In the genomic region with DNA sequence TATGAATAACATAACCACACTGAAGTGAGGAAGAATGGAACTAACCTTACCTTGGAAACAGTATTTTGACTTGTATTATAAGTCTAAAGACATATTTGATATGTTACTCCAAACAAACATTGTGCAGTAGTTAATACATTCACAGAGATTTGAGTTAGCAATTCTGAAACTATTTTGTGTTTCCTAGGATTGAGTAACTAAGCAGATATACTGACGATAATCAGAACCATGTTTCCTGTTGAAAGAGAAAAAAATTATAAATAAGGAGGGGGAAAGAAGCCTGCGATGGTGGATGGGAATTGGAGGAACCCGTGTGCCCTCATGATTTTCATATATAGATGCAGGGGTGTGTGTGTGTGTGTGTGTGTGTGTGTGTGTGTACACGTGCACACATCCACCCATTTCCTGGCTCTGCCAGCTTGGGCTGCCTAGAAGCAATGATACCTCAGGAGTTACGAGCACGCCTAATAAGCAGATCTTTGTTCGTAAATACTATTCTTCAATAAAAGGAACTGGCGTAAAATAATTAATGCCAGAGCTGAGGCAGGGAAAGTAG, we compare ENCODE assay signal across 16 cellular contexts. TPM values are rescaled to one million over a fixed set of nuclear protein-coding genes. Genes with fewer than 3 reads are reported as not detected.
DNase-seq lines count a peak whose midpoint lies in the region; ATAC-seq and TF ChIP-seq lines count a peak whose summit lies in the region.
"Had no signal": no experiment of that assay in that cellular context is flagged by ENCODE, and none has a peak within 500 bp of the region (broad histone marks: within the 10 kb centered on the region; RNA-seq: fewer than 3 reads in every experiment).

No MANE protein-coding gene starts in this region.

- no peaks in the 10 kb centered on the region for H3K27me3 Mint-ChIP-seq in activated T-cell treated with anti-CD3 and anti-CD28 coated beads, Interleukin-2, amount 50 U/mL, for 24 hours
- no peaks in the 10 kb centered on the region for H3K27me3 Mint-ChIP-seq in T-helper 17 cell
- H3K27me3 Mint-ChIP-seq in stimulated activated memory B cell treated with anti-CD40 and anti-IgM and Interleukin-4, amounts not matched to agents 10 μg/mL and 1 μg/mL and 100 μg/mL, for 72 hours, result no peaks in the 10 kb centered on the region

- no peak overlapping the region for H3K27ac ChIP-seq in colonic mucosa
- H3K27ac ChIP-seq: body of pancreas, neural progenitor cell, RWPE1 had no signal

- peaks cover 94% of the 10 kb centered on the region for H3K36me3 Mint-ChIP-seq in activated T-cell treated with anti-CD3 and anti-CD28 coated beads, Interleukin-2, amount 50 U/mL, for 24 hours (ENCODE audit: low read depth)
- peaks cover 5% of the 10 kb centered on the region for H3K36me3 Mint-ChIP-seq in T-helper 17 cell (ENCODE audit: low read depth)
- peaks cover 27% of the 10 kb centered on the region for H3K36me3 Mint-ChIP-seq in stimulated activated memory B cell treated with anti-CD40 and anti-IgM and Interleukin-4, amounts not matched to agents 10 μg/mL and 1 μg/mL and 100 μg/mL, for 72 hours

- no peaks in the 10 kb centered on the region for H3K27me3 ChIP-seq in colonic mucosa
- H3K27me3 ChIP-seq: body of pancreas, left lung, neural progenitor cell, thyroid gland had no signal

- peak overlapping the region; percentile 71 for H3K4me3 Mint-ChIP-seq in activated T-cell treated with anti-CD3 and anti-CD28 coated beads, Interleukin-2, amount 50 U/mL, for 24 hours
- peak overlapping the region; percentile 77 for H3K4me3 Mint-ChIP-seq in T-helper 17 cell
- H3K4me3 Mint-ChIP-seq in stimulated activated memory B cell treated with anti-CD40 and anti-IgM and Interleukin-4, amounts not matched to agents 10 μg/mL and 1 μg/mL and 100 μg/mL, for 72 hours, result peak overlapping the region; percentile 15
- H3K4me3 Mint-ChIP-seq: neural progenitor cell had no signal

- no peak for DNase-seq in activated T-cell treated with anti-CD3 and anti-CD28 coated beads, Interleukin-2, amount 50 U/mL, for 24 hours
- no peak for DNase-seq in activated T-cell treated with anti-CD3 and anti-CD28 coated beads, Interleukin-2, amount 50 U/mL, for 1 hour
- DNase-seq in T-helper 17 cell (no peak), fibroblast of gingiva (ENCODE audit: low read depth) (peak; percentile 77), NCI-H128 (lab: John Stamatoyannopoulos, UW; ENCODE audit: unreplicated experiment) (no peak), NCI-H1694 treated with DMSO at 0.1 percent for 48 hours (lab: John Stamatoyannopoulos, UW) (no peak), colonic mucosa (no peak)
- DNase-seq: body of pancreas, DMS153, left lung, NCI-H1436, NCI-H524 treated with DMSO at 0.1 percent for 48 hours, thyroid gland had no signal

- H3K9me3 ChIP-seq in T-helper 17 cell (ENCODE audit: control insufficient read depth, low read length, poor library complexity, severe bottlenecking), result no peaks in the 10 kb centered on the region
- H3K9me3 ChIP-seq in colonic mucosa, result no peaks in the 10 kb centered on the region
- H3K9me3 ChIP-seq: body of pancreas, left lung, thyroid gland had no signal

- ATAC-seq in T-helper 17 cell, result peak; percentile 31
- no peak for ATAC-seq in stimulated activated memory B cell treated with anti-CD40 and anti-IgM and Interleukin-4, amounts not matched to agents 10 μg/mL and 1 μg/mL and 100 μg/mL, for 72 hours
- ATAC-seq: body of pancreas, left lung had no signal

- intact Hi-C loops in colonic mucosa (cut with DNase I), result no loop called here

- no peak overlapping the region for H3K4me3 ChIP-seq in colonic mucosa
- H3K4me3 ChIP-seq: body of pancreas, left lung, neural progenitor cell, thyroid gland had no signal

- H3K36me3 ChIP-seq in colonic mucosa, result no peaks in the 10 kb centered on the region

- H3K4me1 ChIP-seq in colonic mucosa, result no peaks in the 10 kb centered on the region
- H3K4me1 ChIP-seq: neural progenitor cell had no signal

- H3K9ac ChIP-seq in colonic mucosa (ENCODE audit: low read depth in 2 of 2, low read length in 2 of 2), result no peak overlapping the region
- H3K9ac ChIP-seq: neural progenitor cell had no signal

- no peak for TF ChIP-seq CTCF in colonic mucosa (IDR thresholded peaks at IDR 0.05)

- H3K4me1 Mint-ChIP-seq in activated T-cell treated with anti-CD3 and anti-CD28 coated beads, Interleukin-2, amount 50 U/mL, for 24 hours (ENCODE audit: low read depth), result peaks cover 87% of the 10 kb centered on the region
- peaks cover 47% of the 10 kb centered on the region for H3K4me1 Mint-ChIP-seq in T-helper 17 cell
- peaks cover 44% of the 10 kb centered on the region for H3K4me1 Mint-ChIP-seq in stimulated activated memory B cell treated with anti-CD40 and anti-IgM and Interleukin-4, amounts not matched to agents 10 μg/mL and 1 μg/mL and 100 μg/mL, for 72 hours

- H3K27ac Mint-ChIP-seq in activated T-cell treated with anti-CD3 and anti-CD28 coated beads, Interleukin-2, amount 50 U/mL, for 24 hours, result peak overlapping the region; percentile 97
- H3K27ac Mint-ChIP-seq in T-helper 17 cell, result peak overlapping the region; percentile 99
- H3K27ac Mint-ChIP-seq in stimulated activated memory B cell treated with anti-CD40 and anti-IgM and Interleukin-4, amounts not matched to agents 10 μg/mL and 1 μg/mL and 100 μg/mL, for 72 hours, result peak overlapping the region; percentile 91
- H3K27ac Mint-ChIP-seq: neural progenitor cell had no signal

- H3K9me3 Mint-ChIP-seq in activated T-cell treated with anti-CD3 and anti-CD28 coated beads, Interleukin-2, amount 50 U/mL, for 24 hours, result no peaks in the 10 kb centered on the region
- no peaks in the 10 kb centered on the region for H3K9me3 Mint-ChIP-seq in stimulated activated memory B cell treated with anti-CD40 and anti-IgM and Interleukin-4, amounts not matched to agents 10 μg/mL and 1 μg/mL and 100 μg/mL, for 72 hours
- H3K9me3 Mint-ChIP-seq: neural progenitor cell had no signal

RNA-seq across cellular contexts. Expression of a gene that starts 56.9 kb away (rescaled TPM):
- total RNA-seq in T-helper 17 cell, result 10 to 100 TPM; 75.8 to 84.8 TPM
- total RNA-seq in colonic mucosa, result 10 to 100 TPM; 23.6 to 59.0 TPM

Comparison
In these comparisons a context has a peak if more than half of its experiments do, and no peak if none do; other contexts are left out.
1. H3K4me3 Mint-ChIP-seq: peak in every context shown above with its lines; median percentile 77 in T-helper 17 cell; 71 in activated T-cell treated with anti-CD3 and anti-CD28 coated beads, Interleukin-2, amount 50 U/mL, for 24 hours; 15 in stimulated activated memory B cell treated with anti-CD40 and anti-IgM and Interleukin-4, amounts not matched to agents 10 μg/mL and 1 μg/mL and 100 μg/mL, for 72 hours.